In genomic region chr6:150685860-150686259, GRCh38 we compare ENCODE assay signal across 1 cellular context.
TF ChIP-seq lines count a peak whose summit lies in the region.

No MANE protein-coding gene starts in this region.

TF ChIP-seq in K562, 482 proteins besides CTCF, POLR2A, EP300 and RAD21 (continued from another document):
- TF ChIP-seq, protein P1, sequence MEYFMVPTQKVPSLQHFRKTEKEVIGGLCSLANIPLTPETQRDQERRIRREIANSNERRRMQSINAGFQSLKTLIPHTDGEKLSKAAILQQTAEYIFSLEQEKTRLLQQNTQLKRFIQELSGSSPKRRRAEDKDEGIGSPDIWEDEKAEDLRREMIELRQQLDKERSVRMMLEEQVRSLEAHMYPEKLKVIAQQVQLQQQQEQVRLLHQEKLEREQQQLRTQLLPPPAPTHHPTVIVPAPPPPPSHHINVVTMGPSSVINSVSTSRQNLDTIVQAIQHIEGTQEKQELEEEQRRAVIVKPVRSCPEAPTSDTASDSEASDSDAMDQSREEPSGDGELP (CRISPR knock-in tag; IDR thresholded peaks at IDR 0.05; ENCODE audit: borderline replicate concordance), result peak; percentile 77
- TF ChIP-seq BCL6 (CRISPR knock-in tag; IDR thresholded peaks at IDR 0.05) (no peak), ZBTB1 (CRISPR knock-in tag; IDR thresholded peaks at IDR 0.05; ENCODE audit: borderline replicate concordance, low read depth) (no peak), STAT5B (CRISPR knock-in tag; IDR thresholded peaks at IDR 0.05) (no peak), CREM (IDR thresholded peaks at IDR 0.05; ENCODE audit: low read depth) (peak; percentile 57), C11orf30 (IDR thresholded peaks at IDR 0.05; ENCODE audit: low read depth) (no peak), NFIC (IDR thresholded peaks at IDR 0.05) (0 out of 2 replicates have a peak, but pooled peaks have one; percentile 4), NR3C1 (CRISPR knock-in tag; IDR thresholded peaks at IDR 0.05) (no peak), ATF1 (CRISPR knock-in tag; IDR thresholded peaks at IDR 0.05) (no peak), ATF1 (tag; IDR thresholded peaks at IDR 0.05) (no peak), MAFK (IDR thresholded peaks at IDR 0.05; ENCODE audit: low read length) (no peak), NRF1 (conservative IDR thresholded peaks at IDR 0.05 in 1 of 2, IDR thresholded peaks at IDR 0.05 in 1 of 2) (no peak), HNRNPH1 (optimal IDR thresholded peaks at IDR 0.05; ENCODE audit: low read depth, low read length) (no peak), TSC22D4 (tag; IDR thresholded peaks at IDR 0.05) (no peak), FUS (optimal IDR thresholded peaks at IDR 0.05; ENCODE audit: low read depth, low read length) (no peak), ZSCAN32 (CRISPR knock-in tag; IDR thresholded peaks at IDR 0.05) (no peak), ZNF124 (CRISPR knock-in tag; IDR thresholded peaks at IDR 0.05) (no peak), GATAD2A (IDR thresholded peaks at IDR 0.05) (no peak), ILF3 (IDR thresholded peaks at IDR 0.05; ENCODE audit: borderline replicate concordance) (no peak), NUFIP1 (IDR thresholded peaks at IDR 0.05; ENCODE audit: partially characterized antibody) (no peak), ATF7 (IDR thresholded peaks at IDR 0.05) (peak; percentile 49; the same call in 1 of the 2 replicates), ZC3H8 (IDR thresholded peaks at IDR 0.05) (no peak), ZNF592 (IDR thresholded peaks at IDR 0.05) (no peak), SMAD2 (IDR thresholded peaks at IDR 0.05; ENCODE audit: low read depth, low read length) (no peak), SP2 (IDR thresholded peaks at IDR 0.05; ENCODE audit: extremely low read depth, low read depth, low read length, poor library complexity, severe bottlenecking) (no peak), DACH1 (IDR thresholded peaks at IDR 0.05; ENCODE audit: partially characterized antibody) (no peak), TFE3 (CRISPR knock-in tag; IDR thresholded peaks at IDR 0.05) (no peak), KLF13 (tag; IDR thresholded peaks at IDR 0.05; ENCODE audit: borderline replicate concordance, low read depth) (no peak), HNRNPL (IDR thresholded peaks at IDR 0.05; ENCODE audit: low read depth, low read length) (no peak), CBFB (CRISPR knock-in tag; IDR thresholded peaks at IDR 0.05) (no peak), NFE2 (IDR thresholded peaks at IDR 0.05; ENCODE audit: low read depth) (0 out of 2 replicates have a peak, but pooled peaks have one; percentile 2), CTBP1 (IDR thresholded peaks at IDR 0.05; ENCODE audit: borderline replicate concordance) (peak; percentile 40; the same call in 1 of the 2 replicates), PHB2 (IDR thresholded peaks at IDR 0.05; ENCODE audit: low read depth) (no peak), MYC (IDR thresholded peaks at IDR 0.05; ENCODE audit: low read depth, low read length) (0 out of 2 replicates have a peak, but pooled peaks have one; percentile 14), MYC (CRISPR knock-in tag; IDR thresholded peaks at IDR 0.05; ENCODE audit: borderline replicate concordance, low read depth) (no peak), STAG1 (CRISPR knock-in tag; IDR thresholded peaks at IDR 0.05; ENCODE audit: borderline replicate concordance) (no peak), ZNF280A (IDR thresholded peaks at IDR 0.05; ENCODE audit: low read depth, partially characterized antibody) (no peak), ZNF197 (CRISPR knock-in tag; IDR thresholded peaks at IDR 0.05; ENCODE audit: low read depth) (no peak), NONO (IDR thresholded peaks at IDR 0.05; ENCODE audit: low read depth in 2 of 2, low read length in 1 of 2) (peak in 1 of 2 experiments; percentile 26; a peak in 1 of 4 replicates), ZBED1 (IDR thresholded peaks at IDR 0.05) (no peak), SMAD1 (IDR thresholded peaks at IDR 0.05; ENCODE audit: low read depth, low read length, partially characterized antibody) (no peak), EWSR1 (IDR thresholded peaks at IDR 0.05; ENCODE audit: borderline replicate concordance, low read depth, partially characterized antibody) (no peak), U2AF1 (optimal IDR thresholded peaks at IDR 0.05; ENCODE audit: low read depth, low read length) (no peak)
- TF ChIP-seq, protein P2, sequence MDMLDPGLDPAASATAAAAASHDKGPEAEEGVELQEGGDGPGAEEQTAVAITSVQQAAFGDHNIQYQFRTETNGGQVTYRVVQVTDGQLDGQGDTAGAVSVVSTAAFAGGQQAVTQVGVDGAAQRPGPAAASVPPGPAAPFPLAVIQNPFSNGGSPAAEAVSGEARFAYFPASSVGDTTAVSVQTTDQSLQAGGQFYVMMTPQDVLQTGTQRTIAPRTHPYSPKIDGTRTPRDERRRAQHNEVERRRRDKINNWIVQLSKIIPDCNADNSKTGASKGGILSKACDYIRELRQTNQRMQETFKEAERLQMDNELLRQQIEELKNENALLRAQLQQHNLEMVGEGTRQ (CRISPR knock-in tag; IDR thresholded peaks at IDR 0.05), result no peak; the same call in 1 of the 2 replicates
- TF ChIP-seq, protein P3, sequence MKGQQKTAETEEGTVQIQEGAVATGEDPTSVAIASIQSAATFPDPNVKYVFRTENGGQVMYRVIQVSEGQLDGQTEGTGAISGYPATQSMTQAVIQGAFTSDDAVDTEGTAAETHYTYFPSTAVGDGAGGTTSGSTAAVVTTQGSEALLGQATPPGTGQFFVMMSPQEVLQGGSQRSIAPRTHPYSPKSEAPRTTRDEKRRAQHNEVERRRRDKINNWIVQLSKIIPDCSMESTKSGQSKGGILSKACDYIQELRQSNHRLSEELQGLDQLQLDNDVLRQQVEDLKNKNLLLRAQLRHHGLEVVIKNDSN (CRISPR knock-in tag; IDR thresholded peaks at IDR 0.05), result no peak
- TF ChIP-seq, protein P4, sequence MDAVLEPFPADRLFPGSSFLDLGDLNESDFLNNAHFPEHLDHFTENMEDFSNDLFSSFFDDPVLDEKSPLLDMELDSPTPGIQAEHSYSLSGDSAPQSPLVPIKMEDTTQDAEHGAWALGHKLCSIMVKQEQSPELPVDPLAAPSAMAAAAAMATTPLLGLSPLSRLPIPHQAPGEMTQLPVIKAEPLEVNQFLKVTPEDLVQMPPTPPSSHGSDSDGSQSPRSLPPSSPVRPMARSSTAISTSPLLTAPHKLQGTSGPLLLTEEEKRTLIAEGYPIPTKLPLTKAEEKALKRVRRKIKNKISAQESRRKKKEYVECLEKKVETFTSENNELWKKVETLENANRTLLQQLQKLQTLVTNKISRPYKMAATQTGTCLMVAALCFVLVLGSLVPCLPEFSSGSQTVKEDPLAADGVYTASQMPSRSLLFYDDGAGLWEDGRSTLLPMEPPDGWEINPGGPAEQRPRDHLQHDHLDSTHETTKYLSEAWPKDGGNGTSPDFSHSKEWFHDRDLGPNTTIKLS (IDR thresholded peaks at IDR 0.05; ENCODE audit: borderline replicate concordance, low read depth), result peak; percentile 61; the same call in 1 of the 2 replicates
- TF ChIP-seq, protein P5, sequence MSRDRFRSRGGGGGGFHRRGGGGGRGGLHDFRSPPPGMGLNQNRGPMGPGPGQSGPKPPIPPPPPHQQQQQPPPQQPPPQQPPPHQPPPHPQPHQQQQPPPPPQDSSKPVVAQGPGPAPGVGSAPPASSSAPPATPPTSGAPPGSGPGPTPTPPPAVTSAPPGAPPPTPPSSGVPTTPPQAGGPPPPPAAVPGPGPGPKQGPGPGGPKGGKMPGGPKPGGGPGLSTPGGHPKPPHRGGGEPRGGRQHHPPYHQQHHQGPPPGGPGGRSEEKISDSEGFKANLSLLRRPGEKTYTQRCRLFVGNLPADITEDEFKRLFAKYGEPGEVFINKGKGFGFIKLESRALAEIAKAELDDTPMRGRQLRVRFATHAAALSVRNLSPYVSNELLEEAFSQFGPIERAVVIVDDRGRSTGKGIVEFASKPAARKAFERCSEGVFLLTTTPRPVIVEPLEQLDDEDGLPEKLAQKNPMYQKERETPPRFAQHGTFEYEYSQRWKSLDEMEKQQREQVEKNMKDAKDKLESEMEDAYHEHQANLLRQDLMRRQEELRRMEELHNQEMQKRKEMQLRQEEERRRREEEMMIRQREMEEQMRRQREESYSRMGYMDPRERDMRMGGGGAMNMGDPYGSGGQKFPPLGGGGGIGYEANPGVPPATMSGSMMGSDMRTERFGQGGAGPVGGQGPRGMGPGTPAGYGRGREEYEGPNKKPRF (IDR thresholded peaks at IDR 0.05; ENCODE audit: low read depth, low read length), result no peak
